Comparison of ENCODE assay signal across 1 cellular context in the genomic region with DNA sequence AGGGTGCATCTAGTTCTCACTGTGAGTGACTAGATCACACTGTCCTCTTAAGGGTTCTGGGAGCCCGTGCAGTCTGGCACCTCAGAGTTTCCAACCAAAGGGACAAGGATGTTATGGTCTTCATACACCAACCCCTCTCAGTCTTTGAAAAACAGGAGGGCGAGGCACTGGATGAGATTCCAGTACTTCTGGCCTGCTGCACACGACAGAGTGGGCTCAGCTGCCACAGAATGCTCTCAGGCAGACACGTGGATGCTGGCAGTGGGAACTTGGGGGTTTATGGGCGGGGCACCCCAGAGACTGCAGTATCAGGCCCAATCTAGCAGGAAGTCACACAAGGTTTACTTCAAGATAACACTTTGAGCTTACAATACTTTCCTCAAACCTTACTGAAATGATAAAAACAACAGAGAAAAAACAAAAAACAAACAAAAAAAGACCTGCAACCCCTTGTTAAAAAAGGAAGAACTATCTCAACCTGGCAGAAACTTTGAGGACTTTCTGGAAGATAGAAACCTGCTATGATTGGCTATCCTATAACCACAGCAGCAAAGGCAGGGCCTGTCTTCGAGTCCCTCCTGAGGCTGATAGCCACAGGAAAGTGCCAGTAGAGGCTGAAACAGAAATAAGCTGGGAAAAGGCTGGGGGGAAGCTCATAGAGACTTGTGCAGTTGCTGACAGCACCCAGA.
TF ChIP-seq lines count a peak whose summit lies in the region.

No MANE protein-coding gene starts in this region.

TF ChIP-seq in K562, 482 proteins besides CTCF, POLR2A, EP300 and RAD21 (continued from another document):
- TF ChIP-seq, protein P1, sequence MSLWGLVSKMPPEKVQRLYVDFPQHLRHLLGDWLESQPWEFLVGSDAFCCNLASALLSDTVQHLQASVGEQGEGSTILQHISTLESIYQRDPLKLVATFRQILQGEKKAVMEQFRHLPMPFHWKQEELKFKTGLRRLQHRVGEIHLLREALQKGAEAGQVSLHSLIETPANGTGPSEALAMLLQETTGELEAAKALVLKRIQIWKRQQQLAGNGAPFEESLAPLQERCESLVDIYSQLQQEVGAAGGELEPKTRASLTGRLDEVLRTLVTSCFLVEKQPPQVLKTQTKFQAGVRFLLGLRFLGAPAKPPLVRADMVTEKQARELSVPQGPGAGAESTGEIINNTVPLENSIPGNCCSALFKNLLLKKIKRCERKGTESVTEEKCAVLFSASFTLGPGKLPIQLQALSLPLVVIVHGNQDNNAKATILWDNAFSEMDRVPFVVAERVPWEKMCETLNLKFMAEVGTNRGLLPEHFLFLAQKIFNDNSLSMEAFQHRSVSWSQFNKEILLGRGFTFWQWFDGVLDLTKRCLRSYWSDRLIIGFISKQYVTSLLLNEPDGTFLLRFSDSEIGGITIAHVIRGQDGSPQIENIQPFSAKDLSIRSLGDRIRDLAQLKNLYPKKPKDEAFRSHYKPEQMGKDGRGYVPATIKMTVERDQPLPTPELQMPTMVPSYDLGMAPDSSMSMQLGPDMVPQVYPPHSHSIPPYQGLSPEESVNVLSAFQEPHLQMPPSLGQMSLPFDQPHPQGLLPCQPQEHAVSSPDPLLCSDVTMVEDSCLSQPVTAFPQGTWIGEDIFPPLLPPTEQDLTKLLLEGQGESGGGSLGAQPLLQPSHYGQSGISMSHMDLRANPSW (CRISPR knock-in tag; IDR thresholded peaks at IDR 0.05), result no peak
- TF ChIP-seq GTF2F1 (IDR thresholded peaks at IDR 0.05; ENCODE audit: low read depth, low read length) (no peak), STAT5B (CRISPR knock-in tag; IDR thresholded peaks at IDR 0.05) (no peak)
